25 cellular contexts compared by ENCODE assay signal in genomic region chr11:109166441-109166840, GRCh38.
"Had no signal": no experiment of that assay in that cellular context is flagged by ENCODE, and none has a peak within 500 bp of the region (broad histone marks: within the 10 kb centered on the region; RNA-seq: fewer than 3 reads in every experiment).

No MANE protein-coding gene starts in this region.

- ATAC-seq: stimulated activated effector memory CD8-positive, alpha-beta T cell treated with anti-CD3 and anti-CD28 coated beads, Interleukin-12 subunit alpha, Interleukin-12 subunit beta, amount 100 ng/mL, for 72 hours; stimulated activated memory B cell treated with anti-CD40 and anti-IgM and Interleukin-4, amounts not matched to agents 10 μg/mL and 1 μg/mL and 100 μg/mL, for 72 hours; stimulated activated naive B cell treated with anti-CD40 and anti-IgM and Interleukin-4, amounts not matched to agents 10 μg/mL and 1 μg/mL and 100 μg/mL, for 72 hours; stimulated activated naive CD8-positive, alpha-beta T cell treated with anti-CD3 and anti-CD28 coated beads, Interleukin-15, amount 100 ng/mL, for 72 hours; stimulated activated naive CD8-positive, alpha-beta T cell treated with anti-CD3 and anti-CD28 coated beads, Interleukin-15, Interleukin-2, amounts not matched to agents 100 U/mL and 50 U/mL, for 24 hours had no signal

- H3K36me3 ChIP-seq: stomach, suprapubic skin, thoracic aorta, thyroid gland, tibial artery, tibial nerve, transverse colon, upper lobe of left lung, uterus, vagina had no signal

- DNase-seq: stimulated activated CD4-positive, alpha-beta T cell treated with anti-CD3 and anti-CD28 coated beads, Interleukin-2, amount 100 ng/mL, for 48 hours; stimulated activated CD4-positive, alpha-beta T cell treated with anti-CD3 and anti-CD28 coated beads, Interleukin-4, amount 100 ng/mL, for 1 hour; stimulated activated CD4-positive, alpha-beta T cell treated with anti-CD3 and anti-CD28 coated beads, Interleukin-4, amount 100 ng/mL, for 24 hours; stimulated activated CD4-positive, alpha-beta T cell treated with anti-CD3 and anti-CD28 coated beads, Interleukin-4, amount 100 ng/mL, for 4 hours; stimulated activated CD8-positive, alpha-beta memory T cell treated with anti-CD3 and anti-CD28 coated beads, Interleukin-4, amount 100 ng/mL, for 48 hours; stimulated activated naive B cell treated with anti-CD40 and anti-IgM and Interleukin-4, amounts not matched to agents 10 μg/mL and 1 μg/mL and 100 μg/mL, for 72 hours; stimulated activated naive CD4-positive, alpha-beta T cell; stimulated activated naive CD4-positive, alpha-beta T cell treated with Interleukin-2 at 50 U/mL for 16 hours; stimulated activated naive CD8-positive, alpha-beta T cell treated with anti-CD3 and anti-CD28 coated beads, Interleukin-15, amount 100 ng/mL, for 72 hours; stimulated activated naive CD8-positive, alpha-beta T cell treated with anti-CD3 and anti-CD28 coated beads, Interleukin-15, Interleukin-2, amounts not matched to agents 100 U/mL and 50 U/mL, for 24 hours; stomach; substantia nigra; testis; thyroid gland; tibial artery; transverse colon; trophoblast cell; upper lobe of left lung; uterus had no signal

- H3K27ac ChIP-seq: stomach, suprapubic skin, testis, thoracic aorta, thyroid gland, tibial artery, tibial nerve, transverse colon, upper lobe of left lung, uterus, vagina had no signal

- H3K9me3 ChIP-seq: stomach, suprapubic skin, testis, thoracic aorta, thyroid gland, tibial artery, tibial nerve, transverse colon, upper lobe of left lung, uterus, vagina had no signal

- H3K4me1 ChIP-seq: stomach, suprapubic skin, testis, thyroid gland, tibial artery, tibial nerve, transverse colon, upper lobe of left lung, uterus, vagina had no signal

- H3K4me3 ChIP-seq: stomach, suprapubic skin, testis, thoracic aorta, thyroid gland, tibial artery, tibial nerve, transverse colon, upper lobe of left lung, uterus, vagina had no signal

- H3K27me3 ChIP-seq: stomach, suprapubic skin, testis, thyroid gland, tibial artery, tibial nerve, transverse colon, upper lobe of left lung, uterus, vagina had no signal
